Comparison of ENCODE assay signal across 25 cellular contexts in the genomic region with DNA sequence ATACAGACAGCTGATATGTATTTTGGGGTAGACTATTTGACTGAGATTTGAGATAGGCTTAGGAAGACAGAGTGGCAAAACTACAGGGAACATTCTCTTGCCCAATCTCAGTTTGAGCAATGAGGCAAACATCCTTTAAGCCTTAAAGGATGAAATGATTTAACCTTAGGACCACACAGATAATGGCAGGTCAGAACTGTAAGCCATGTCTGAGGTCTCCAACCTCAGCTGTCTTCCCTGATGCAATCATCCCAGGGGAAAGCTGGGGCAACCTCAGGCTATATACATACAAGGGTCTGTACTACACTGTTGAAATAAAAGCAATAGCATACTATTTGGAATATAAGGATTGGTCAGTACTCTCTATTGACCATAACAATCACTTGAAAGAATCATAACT.
"Had no signal": no experiment of that assay in that cellular context is flagged by ENCODE, and none has a peak within 500 bp of the region (broad histone marks: within the 10 kb centered on the region; RNA-seq: fewer than 3 reads in every experiment).

No MANE protein-coding gene starts in this region.

- H3K4me2 ChIP-seq: hepatocyte had no signal

- DNase-seq: activated CD4-positive, alpha-beta T cell treated with anti-CD3 and anti-CD28 coated beads, Interleukin-2, amount 50 U/mL, for 1 hour; activated CD4-positive, CD25-positive, alpha-beta regulatory T cell treated with anti-CD3 and anti-CD28 coated beads, Interleukin-2, amount 50 U/mL, for 72 hours; activated CD8-positive, alpha-beta T cell treated with anti-CD3 and anti-CD28 coated beads for 36 hours; activated naive CD4-positive, alpha-beta T cell; activated T-cell treated with anti-CD3 and anti-CD28 coated beads, Interleukin-2, amount 50 U/mL, for 48 hours; aorta; body of pancreas; cerebellar nuclear complex; dorsolateral prefrontal cortex; effector memory CD8-positive, alpha-beta T cell; erythroblast; gastrocnemius medialis; left cardiac atrium; left ventricle myocardium superior; naive thymus-derived CD4-positive, alpha-beta T cell; pancreas; spleen; stimulated activated naive CD4-positive, alpha-beta T cell treated with Interleukin-2 at 50 U/mL for 16 hours; T-helper 9 cell had no signal

- H3K27me3 ChIP-seq: body of pancreas, cardiac muscle cell, dorsolateral prefrontal cortex, gastrocnemius medialis, hepatocyte, pancreas, spleen, tibial nerve had no signal

- H3K4me3 ChIP-seq: body of pancreas, cardiac muscle cell, coronary artery, dorsolateral prefrontal cortex, gastrocnemius medialis, hepatocyte, pancreas, prostate gland, spleen, tibial nerve had no signal

- H3K9me3 ChIP-seq: body of pancreas, gastrocnemius medialis, pancreas, prostate gland, spleen, tibial nerve had no signal

- H3K27ac ChIP-seq: body of pancreas, cardiac muscle cell, coronary artery, dorsolateral prefrontal cortex, gastrocnemius medialis, hepatocyte, pancreas, prostate gland, spleen, tibial nerve had no signal

- H3K4me1 ChIP-seq: body of pancreas, gastrocnemius medialis, pancreas, prostate gland, spleen, tibial nerve had no signal

- H3K36me3 ChIP-seq: prostate gland had no signal

- H3K79me2 ChIP-seq: hepatocyte had no signal

- ATAC-seq: activated CD8-positive, alpha-beta T cell treated with anti-CD3 and anti-CD28 coated beads for 36 hours; activated naive CD4-positive, alpha-beta T cell treated with anti-CD3 and anti-CD28 coated beads, Interleukin-2, amount 50 U/mL, for 72 hours; body of pancreas; effector memory CD8-positive, alpha-beta T cell; left cardiac atrium; left ventricle myocardium superior; naive thymus-derived CD4-positive, alpha-beta T cell; pancreas had no signal
